In genomic region chr17:38703742-38704644, GRCh38 we compare ENCODE assay signal across 8 cellular contexts. TPM values are rescaled to one million over a fixed set of nuclear protein-coding genes. Genes with fewer than 3 reads are reported as not detected.
DNase-seq lines count a peak whose midpoint lies in the region; ATAC-seq and TF ChIP-seq lines count a peak whose summit lies in the region.

No MANE protein-coding gene starts in this region.

- peak overlapping the region; percentile 90 for H3K27ac Mint-ChIP-seq in chondrocyte (ENCODE audit: unreplicated experiment)

- peak; percentile 90 for DNase-seq in ACHN
- DNase-seq in NCI-H2107 treated with DMSO at 0.1 percent for 48 hours (lab: John Stamatoyannopoulos, UW; ENCODE audit: unreplicated experiment): peak; percentile 70
- peak; percentile 78 for DNase-seq in activated CD4-positive, CD25-positive, alpha-beta regulatory T cell treated with anti-CD3 and anti-CD28 coated beads, Interleukin-2, amount 50 U/mL, for 72 hours
- no peak for DNase-seq in chondrocyte (ENCODE audit: low spot score)
- peak; percentile 98 for DNase-seq in left kidney (ENCODE audit: low read depth, low spot score)
- peak; percentile 89 for DNase-seq in stimulated activated CD4-positive, alpha-beta T cell treated with anti-CD3 and anti-CD28 coated beads, Interleukin-4, amount 100 ng/mL, for 1 hour

- peak overlapping the region; percentile 83 for H3K4me3 Mint-ChIP-seq in chondrocyte (ENCODE audit: unreplicated experiment)

- no peaks in the 10 kb centered on the region for H3K9me3 Mint-ChIP-seq in chondrocyte (ENCODE audit: low read depth)

- no peaks in the 10 kb centered on the region for H3K36me3 Mint-ChIP-seq in chondrocyte (ENCODE audit: low read depth)

- ATAC-seq in GM19463 (IDR thresholded peaks at IDR 0.05; ENCODE audit: unreplicated experiment) (peak; percentile 22), GM19035 (IDR thresholded peaks at IDR 0.05; ENCODE audit: unreplicated experiment) (no peak)

- no peak for TF ChIP-seq CTCF in chondrocyte (IDR thresholded peaks at IDR 0.05)

- H3K4me1 Mint-ChIP-seq in chondrocyte (ENCODE audit: low read depth): peaks cover 57% of the 10 kb centered on the region

- H3K27me3 Mint-ChIP-seq in chondrocyte (ENCODE audit: low read depth): no peaks in the 10 kb centered on the region

- in situ Hi-C loops in ACHN (cut with HindIII; ENCODE audit: low pct_ligation_motif_present, low pct_unique_long_range_greater_than_20kb, low sequenced_read_pairs): no loop called here

RNA-seq across cellular contexts. Expression of gene MLLT6, which starts 1.1 kb away (rescaled TPM):
- 44.9 to 64.2 TPM (median 50.0 TPM) in 3 replicates for total RNA-seq in chondrocyte

RNA-seq across cellular contexts. Expression of gene CISD3, which starts 26.1 kb away (rescaled TPM):
- 17.2 to 18.4 TPM (median 17.9 TPM) in 3 replicates for total RNA-seq in chondrocyte

RNA-seq across cellular contexts. Expression of gene EPOP, which starts 29.2 kb away (rescaled TPM):
- 1.2 to 3.4 TPM (median 2.8 TPM) in 3 replicates for total RNA-seq in chondrocyte

RNA-seq across cellular contexts. Expression of gene PCGF2, which starts 44.1 kb away (rescaled TPM):
- 50.7 to 56.1 TPM (median 55.2 TPM) in 3 replicates for total RNA-seq in chondrocyte

RNA-seq across cellular contexts. Expression of gene PSMB3, which starts 48.5 kb away (rescaled TPM):
- 118 to 156 TPM (median 120 TPM) in 3 replicates for total RNA-seq in chondrocyte
